1 cellular context compared by ENCODE assay signal in the genomic region with DNA sequence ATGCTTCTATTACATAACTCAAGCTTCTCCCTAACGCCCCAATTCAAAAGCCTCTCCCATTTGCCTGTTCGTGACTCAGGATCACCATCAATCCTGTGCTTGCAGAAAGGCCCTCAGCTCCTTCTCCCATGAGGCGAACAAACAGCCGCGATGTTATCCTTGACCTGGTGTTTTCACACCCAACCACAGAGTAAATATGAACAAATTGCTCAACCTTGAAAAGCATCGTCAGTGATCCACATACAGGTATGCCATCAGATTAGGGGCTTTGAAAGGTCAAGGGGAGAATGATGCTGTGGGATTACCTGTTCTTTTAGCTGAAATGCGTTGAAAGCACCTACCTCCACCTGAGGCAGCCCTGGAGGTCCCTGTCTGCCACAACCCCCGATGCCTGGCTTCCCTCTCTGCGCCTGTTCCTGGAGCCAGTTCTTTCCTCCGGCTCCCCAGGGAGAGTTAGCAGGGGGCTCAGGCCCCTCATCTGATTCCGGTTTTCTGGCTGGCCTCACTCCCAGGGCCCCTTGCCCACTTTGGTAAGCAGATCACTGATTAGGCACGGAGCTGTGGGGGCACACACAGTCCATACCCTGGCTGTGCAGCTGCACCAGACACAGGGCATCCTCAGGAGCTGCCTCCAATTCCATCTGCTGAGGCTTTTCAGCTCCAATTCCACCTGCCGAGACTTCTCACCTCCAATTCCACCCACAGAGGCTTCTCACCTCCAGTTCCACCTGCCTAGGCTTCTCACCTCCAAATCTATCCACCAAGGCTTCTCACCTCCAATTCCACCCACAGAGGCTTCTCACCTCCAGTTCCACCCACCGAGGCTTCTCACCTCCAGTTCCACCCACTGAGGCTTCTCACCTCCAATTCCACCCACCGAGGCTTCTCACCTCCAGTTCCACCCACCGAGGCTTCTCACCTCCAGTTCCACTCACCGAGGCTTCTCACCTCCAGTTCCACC.
A peak's percentile ranks its signal among the peaks of the same experiment; 100 is the strongest.
TF ChIP-seq lines count a peak whose summit lies in the region.

No MANE protein-coding gene starts in this region.

TF ChIP-seq in HepG2, 621 proteins besides CTCF, POLR2A, EP300 and RAD21 (continued from another document and continues in another):
- TF ChIP-seq, protein P1, sequence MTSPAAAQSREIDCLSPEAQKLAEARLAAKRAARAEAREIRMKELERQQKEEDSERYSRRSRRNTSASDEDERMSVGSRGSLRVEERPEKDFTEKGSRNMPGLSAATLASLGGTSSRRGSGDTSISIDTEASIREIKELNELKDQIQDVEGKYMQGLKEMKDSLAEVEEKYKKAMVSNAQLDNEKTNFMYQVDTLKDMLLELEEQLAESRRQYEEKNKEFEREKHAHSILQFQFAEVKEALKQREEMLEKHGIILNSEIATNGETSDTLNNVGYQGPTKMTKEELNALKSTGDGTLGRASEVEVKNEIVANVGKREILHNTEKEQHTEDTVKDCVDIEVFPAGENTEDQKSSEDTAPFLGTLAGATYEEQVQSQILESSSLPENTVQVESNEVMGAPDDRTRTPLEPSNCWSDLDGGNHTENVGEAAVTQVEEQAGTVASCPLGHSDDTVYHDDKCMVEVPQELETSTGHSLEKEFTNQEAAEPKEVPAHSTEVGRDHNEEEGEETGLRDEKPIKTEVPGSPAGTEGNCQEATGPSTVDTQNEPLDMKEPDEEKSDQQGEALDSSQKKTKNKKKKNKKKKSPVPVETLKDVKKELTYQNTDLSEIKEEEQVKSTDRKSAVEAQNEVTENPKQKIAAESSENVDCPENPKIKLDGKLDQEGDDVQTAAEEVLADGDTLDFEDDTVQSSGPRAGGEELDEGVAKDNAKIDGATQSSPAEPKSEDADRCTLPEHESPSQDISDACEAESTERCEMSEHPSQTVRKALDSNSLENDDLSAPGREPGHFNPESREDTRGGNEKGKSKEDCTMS (CRISPR knock-in tag; conservative IDR thresholded peaks at IDR 0.05): no peak
- no peak for TF ChIP-seq POLR2AphosphoS2 (IDR thresholded peaks at IDR 0.05; ENCODE audit: low read depth, low read length)
- peak; percentile 90 for TF ChIP-seq NCOA2 (CRISPR knock-in tag; IDR thresholded peaks at IDR 0.05)
- no peak for TF ChIP-seq SRSF4 (IDR thresholded peaks at IDR 0.05; ENCODE audit: low read depth, low read length, poor library complexity, severe bottlenecking)
- no peak for TF ChIP-seq ZSCAN5A (CRISPR knock-in tag; IDR thresholded peaks at IDR 0.05; ENCODE audit: borderline replicate concordance)
- TF ChIP-seq NCOR1 (IDR thresholded peaks at IDR 0.05; ENCODE audit: borderline replicate concordance, low read length): no peak
- TF ChIP-seq, protein P2, sequence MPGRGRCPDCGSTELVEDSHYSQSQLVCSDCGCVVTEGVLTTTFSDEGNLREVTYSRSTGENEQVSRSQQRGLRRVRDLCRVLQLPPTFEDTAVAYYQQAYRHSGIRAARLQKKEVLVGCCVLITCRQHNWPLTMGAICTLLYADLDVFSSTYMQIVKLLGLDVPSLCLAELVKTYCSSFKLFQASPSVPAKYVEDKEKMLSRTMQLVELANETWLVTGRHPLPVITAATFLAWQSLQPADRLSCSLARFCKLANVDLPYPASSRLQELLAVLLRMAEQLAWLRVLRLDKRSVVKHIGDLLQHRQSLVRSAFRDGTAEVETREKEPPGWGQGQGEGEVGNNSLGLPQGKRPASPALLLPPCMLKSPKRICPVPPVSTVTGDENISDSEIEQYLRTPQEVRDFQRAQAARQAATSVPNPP (CRISPR knock-in tag; IDR thresholded peaks at IDR 0.05): no peak
- TF ChIP-seq GLMP (CRISPR knock-in tag; IDR thresholded peaks at IDR 0.05; ENCODE audit: borderline replicate concordance): no peak
- no peak for TF ChIP-seq ZNF326 (CRISPR knock-in tag; IDR thresholded peaks at IDR 0.05; ENCODE audit: borderline replicate concordance)
- TF ChIP-seq GATA4 (IDR thresholded peaks at IDR 0.05; ENCODE audit: borderline replicate concordance, low read depth): no peak
- TF ChIP-seq CAMTA2 (CRISPR knock-in tag; IDR thresholded peaks at IDR 0.05; ENCODE audit: borderline replicate concordance): no peak
- TF ChIP-seq, protein P3, sequence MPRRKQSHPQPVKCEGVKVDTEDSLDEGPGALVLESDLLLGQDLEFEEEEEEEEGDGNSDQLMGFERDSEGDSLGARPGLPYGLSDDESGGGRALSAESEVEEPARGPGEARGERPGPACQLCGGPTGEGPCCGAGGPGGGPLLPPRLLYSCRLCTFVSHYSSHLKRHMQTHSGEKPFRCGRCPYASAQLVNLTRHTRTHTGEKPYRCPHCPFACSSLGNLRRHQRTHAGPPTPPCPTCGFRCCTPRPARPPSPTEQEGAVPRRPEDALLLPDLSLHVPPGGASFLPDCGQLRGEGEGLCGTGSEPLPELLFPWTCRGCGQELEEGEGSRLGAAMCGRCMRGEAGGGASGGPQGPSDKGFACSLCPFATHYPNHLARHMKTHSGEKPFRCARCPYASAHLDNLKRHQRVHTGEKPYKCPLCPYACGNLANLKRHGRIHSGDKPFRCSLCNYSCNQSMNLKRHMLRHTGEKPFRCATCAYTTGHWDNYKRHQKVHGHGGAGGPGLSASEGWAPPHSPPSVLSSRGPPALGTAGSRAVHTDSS (CRISPR knock-in tag; conservative IDR thresholded peaks at IDR 0.05): no peak
- TF ChIP-seq ZNF652 (CRISPR knock-in tag; IDR thresholded peaks at IDR 0.05; ENCODE audit: borderline replicate concordance, low read depth): peak; percentile 31; the same call in 1 of the 2 replicates
- no peak for TF ChIP-seq ARID2 (CRISPR knock-in tag; IDR thresholded peaks at IDR 0.05; ENCODE audit: borderline replicate concordance)
- TF ChIP-seq ZBTB2 (CRISPR knock-in tag; IDR thresholded peaks at IDR 0.05; ENCODE audit: low read depth): no peak
- peak; percentile 66; the same call in 1 of the 2 replicates for TF ChIP-seq NFKBIZ (CRISPR knock-in tag; IDR thresholded peaks at IDR 0.05)
- no peak for TF ChIP-seq ZNF660 (CRISPR knock-in tag; IDR thresholded peaks at IDR 0.05; ENCODE audit: borderline replicate concordance, low read depth)
- no peak; the same call in none of the 2 replicates for TF ChIP-seq SMC3 (IDR thresholded peaks at IDR 0.05; ENCODE audit: low read length)
- TF ChIP-seq, protein P4, sequence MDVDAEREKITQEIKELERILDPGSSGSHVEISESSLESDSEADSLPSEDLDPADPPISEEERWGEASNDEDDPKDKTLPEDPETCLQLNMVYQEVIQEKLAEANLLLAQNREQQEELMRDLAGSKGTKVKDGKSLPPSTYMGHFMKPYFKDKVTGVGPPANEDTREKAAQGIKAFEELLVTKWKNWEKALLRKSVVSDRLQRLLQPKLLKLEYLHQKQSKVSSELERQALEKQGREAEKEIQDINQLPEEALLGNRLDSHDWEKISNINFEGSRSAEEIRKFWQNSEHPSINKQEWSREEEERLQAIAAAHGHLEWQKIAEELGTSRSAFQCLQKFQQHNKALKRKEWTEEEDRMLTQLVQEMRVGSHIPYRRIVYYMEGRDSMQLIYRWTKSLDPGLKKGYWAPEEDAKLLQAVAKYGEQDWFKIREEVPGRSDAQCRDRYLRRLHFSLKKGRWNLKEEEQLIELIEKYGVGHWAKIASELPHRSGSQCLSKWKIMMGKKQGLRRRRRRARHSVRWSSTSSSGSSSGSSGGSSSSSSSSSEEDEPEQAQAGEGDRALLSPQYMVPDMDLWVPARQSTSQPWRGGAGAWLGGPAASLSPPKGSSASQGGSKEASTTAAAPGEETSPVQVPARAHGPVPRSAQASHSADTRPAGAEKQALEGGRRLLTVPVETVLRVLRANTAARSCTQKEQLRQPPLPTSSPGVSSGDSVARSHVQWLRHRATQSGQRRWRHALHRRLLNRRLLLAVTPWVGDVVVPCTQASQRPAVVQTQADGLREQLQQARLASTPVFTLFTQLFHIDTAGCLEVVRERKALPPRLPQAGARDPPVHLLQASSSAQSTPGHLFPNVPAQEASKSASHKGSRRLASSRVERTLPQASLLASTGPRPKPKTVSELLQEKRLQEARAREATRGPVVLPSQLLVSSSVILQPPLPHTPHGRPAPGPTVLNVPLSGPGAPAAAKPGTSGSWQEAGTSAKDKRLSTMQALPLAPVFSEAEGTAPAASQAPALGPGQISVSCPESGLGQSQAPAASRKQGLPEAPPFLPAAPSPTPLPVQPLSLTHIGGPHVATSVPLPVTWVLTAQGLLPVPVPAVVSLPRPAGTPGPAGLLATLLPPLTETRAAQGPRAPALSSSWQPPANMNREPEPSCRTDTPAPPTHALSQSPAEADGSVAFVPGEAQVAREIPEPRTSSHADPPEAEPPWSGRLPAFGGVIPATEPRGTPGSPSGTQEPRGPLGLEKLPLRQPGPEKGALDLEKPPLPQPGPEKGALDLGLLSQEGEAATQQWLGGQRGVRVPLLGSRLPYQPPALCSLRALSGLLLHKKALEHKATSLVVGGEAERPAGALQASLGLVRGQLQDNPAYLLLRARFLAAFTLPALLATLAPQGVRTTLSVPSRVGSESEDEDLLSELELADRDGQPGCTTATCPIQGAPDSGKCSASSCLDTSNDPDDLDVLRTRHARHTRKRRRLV (CRISPR knock-in tag; IDR thresholded peaks at IDR 0.05): no peak
- TF ChIP-seq ZNF564 (CRISPR knock-in tag; IDR thresholded peaks at IDR 0.05): peak; percentile 45; the same call in 1 of the 2 replicates
- TF ChIP-seq PATZ1 (CRISPR knock-in tag; IDR thresholded peaks at IDR 0.05): peak; percentile 70; the same call in 1 of the 2 replicates
- TF ChIP-seq ZNF280D (CRISPR knock-in tag; IDR thresholded peaks at IDR 0.05): peak; percentile 69; the same call in 1 of the 2 replicates
- TF ChIP-seq, protein P5, sequence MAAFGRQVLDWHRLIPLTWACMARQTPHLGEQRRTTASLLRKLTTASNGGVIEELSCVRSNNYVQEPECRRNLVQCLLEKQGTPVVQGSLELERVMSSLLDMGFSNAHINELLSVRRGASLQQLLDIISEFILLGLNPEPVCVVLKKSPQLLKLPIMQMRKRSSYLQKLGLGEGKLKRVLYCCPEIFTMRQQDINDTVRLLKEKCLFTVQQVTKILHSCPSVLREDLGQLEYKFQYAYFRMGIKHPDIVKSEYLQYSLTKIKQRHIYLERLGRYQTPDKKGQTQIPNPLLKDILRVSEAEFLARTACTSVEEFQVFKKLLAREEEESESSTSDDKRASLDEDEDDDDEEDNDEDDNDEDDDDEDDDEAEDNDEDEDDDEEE (CRISPR knock-in tag; IDR thresholded peaks at IDR 0.05): peak; percentile 25; the same call in 1 of the 2 replicates
- no peak for TF ChIP-seq NCOA1 (CRISPR knock-in tag; IDR thresholded peaks at IDR 0.05)
- TF ChIP-seq GATAD1 (CRISPR knock-in tag; IDR thresholded peaks at IDR 0.05): peak; percentile 76
